In genomic region chr4:108709234-108709633, GRCh38 we compare ENCODE assay signal across 22 cellular contexts. TPM values are rescaled to one million over a fixed set of nuclear protein-coding genes. Genes with fewer than 3 reads are reported as not detected.
"Had no signal": no experiment of that assay in that cellular context is flagged by ENCODE, and none has a peak within 500 bp of the region (broad histone marks: within the 10 kb centered on the region; RNA-seq: fewer than 3 reads in every experiment).

No MANE protein-coding gene starts in this region.

- DNase-seq: Karpas-422, KG1, MG63, NCI-H1092 treated with DMSO at 0.1 percent for 48 hours, NCI-H1436, NCI-H187, NCI-H2029, NCI-H2081 treated with DMSO at 0.1 percent for 48 hours, NCI-H2171 treated with DMSO at 0.1 percent for 48 hours, NCI-H226, NCI-H446, NCI-H510A, NCI-H524 treated with DMSO at 0.1 percent for 48 hours, NCI-H774, PC-3, SHP77, SK-N-SH, T-helper 1 cell had no signal

- H3K9me3 ChIP-seq: MG63, SK-N-SH had no signal

- H3K36me3 ChIP-seq: MG63 had no signal

- H3K9ac ChIP-seq: SK-N-SH had no signal

- ATAC-seq: Panc1, PC-3 had no signal

- H3K4me3 ChIP-seq: MG63 had no signal

- FAIRE-seq: HTR-8/SVneo had no signal

- H3K4me2 ChIP-seq: SK-N-SH had no signal

- H3K27ac ChIP-seq: HL-60, RWPE1 had no signal

- H3K27me3 ChIP-seq: MG63 had no signal

RNA-seq across cellular contexts. Expression of gene ETNPPL, which starts 53.6 kb away (rescaled TPM):
- total RNA-seq: PC-3 had no signal
- polyA plus RNA-seq: SK-N-SH had no signal
